Comparison of ENCODE assay signal across 23 cellular contexts in the genomic region with DNA sequence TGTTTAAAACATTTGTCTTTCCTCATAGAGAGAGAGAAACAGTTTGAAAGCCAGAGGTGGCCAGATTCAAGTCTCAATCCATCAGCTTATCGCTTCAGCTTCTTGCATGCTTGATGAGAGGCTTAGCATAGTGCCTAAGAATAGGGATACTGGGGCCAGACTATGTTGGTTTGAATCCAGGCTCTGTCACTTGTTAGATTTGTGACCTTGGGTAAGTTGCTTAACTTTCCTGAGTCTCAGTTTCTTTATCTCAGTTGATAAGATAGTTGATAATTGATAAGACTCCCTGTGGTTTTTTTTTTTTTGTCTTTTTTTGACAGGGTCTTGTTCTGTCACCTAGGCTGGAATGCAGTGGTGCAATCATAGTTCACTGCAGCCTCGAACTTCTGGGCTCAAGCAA.
"Had no signal": no experiment of that assay in that cellular context is flagged by ENCODE, and none has a peak within 500 bp of the region (broad histone marks: within the 10 kb centered on the region; RNA-seq: fewer than 3 reads in every experiment).

No MANE protein-coding gene starts in this region.

- FAIRE-seq: HepG2 had no signal

- H3K4me2 ChIP-seq: SK-N-SH had no signal

- H3K27ac ChIP-seq: RWPE1 had no signal

- H3K9me3 ChIP-seq: SK-N-SH had no signal

- DNase-seq: IMR-90, Kasumi-1, KG1, MV-4-11, NCI-H1048, NCI-H1105, NCI-H1417, NCI-H1436 treated with DMSO at 0.1 percent for 48 hours, NCI-H1694, NCI-H187 treated with DMSO at 0.1 percent for 48 hours, NCI-H2029 treated with DMSO at 0.1 percent for 48 hours, NCI-H2171 treated with DMSO at 0.1 percent for 48 hours, NCI-H345, NCI-H446 treated with DMSO at 0.1 percent for 48 hours, NCI-H510A treated with DMSO at 0.1 percent for 48 hours, NCI-H526, PC-3, SHP77, SK-N-SH, SW 1271 had no signal

- H3K9ac ChIP-seq: SK-N-SH had no signal

- ATAC-seq: Panc1, PC-3 had no signal
